ENCODE assay signal across 9 cellular contexts in the genomic region with DNA sequence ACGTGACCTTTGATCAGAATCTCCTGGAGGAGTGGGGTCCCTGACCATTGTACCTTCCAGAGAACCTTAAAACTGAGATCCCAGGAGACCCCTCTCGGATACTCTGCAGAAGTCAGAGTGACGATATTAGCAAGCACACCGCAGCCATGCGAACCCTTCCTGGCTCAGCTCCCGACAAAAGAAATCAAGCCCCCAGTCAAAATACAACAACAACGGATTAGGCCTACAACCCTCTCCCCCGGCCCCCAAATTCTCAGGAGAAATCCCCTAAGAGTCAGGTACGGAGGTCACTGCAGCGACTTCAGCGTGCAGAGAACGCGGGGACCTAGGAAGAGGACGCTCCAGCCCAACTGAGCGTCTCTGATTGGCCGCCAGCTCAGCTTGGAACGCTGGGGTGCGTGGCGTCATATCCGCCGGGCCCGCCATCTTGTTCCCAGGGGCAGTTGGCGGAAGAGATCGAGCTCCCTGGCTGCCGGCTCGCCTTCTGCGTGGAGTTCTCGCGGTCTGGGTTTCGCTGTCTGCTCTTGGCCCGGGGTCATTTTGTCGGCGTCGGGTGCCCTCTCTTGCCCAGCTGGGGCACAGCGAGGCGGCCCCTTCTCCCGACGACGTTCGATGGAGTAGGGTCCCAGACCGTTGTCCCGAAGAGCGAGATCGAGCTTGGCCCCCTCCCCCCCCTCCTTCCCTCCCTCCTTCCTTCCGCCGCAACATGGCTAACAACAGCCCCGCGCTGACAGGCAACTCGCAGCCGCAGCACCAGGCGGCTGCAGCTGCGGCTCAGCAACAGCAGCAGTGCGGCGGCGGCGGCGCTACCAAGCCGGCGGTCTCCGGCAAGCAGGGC. TPM values are rescaled to one million over a fixed set of nuclear protein-coding genes. Genes with fewer than 3 reads are reported as not detected.
A peak's percentile ranks its signal among the peaks of the same experiment; 100 is the strongest.
DNase-seq lines count a peak whose midpoint lies in the region; ATAC-seq, FAIRE-seq and TF ChIP-seq lines count a peak whose summit lies in the region.
"Had no signal": no experiment of that assay in that cellular context is flagged by ENCODE, and none has a peak within 500 bp of the region (broad histone marks: within the 10 kb centered on the region; RNA-seq: fewer than 3 reads in every experiment).

A gene with protein sequence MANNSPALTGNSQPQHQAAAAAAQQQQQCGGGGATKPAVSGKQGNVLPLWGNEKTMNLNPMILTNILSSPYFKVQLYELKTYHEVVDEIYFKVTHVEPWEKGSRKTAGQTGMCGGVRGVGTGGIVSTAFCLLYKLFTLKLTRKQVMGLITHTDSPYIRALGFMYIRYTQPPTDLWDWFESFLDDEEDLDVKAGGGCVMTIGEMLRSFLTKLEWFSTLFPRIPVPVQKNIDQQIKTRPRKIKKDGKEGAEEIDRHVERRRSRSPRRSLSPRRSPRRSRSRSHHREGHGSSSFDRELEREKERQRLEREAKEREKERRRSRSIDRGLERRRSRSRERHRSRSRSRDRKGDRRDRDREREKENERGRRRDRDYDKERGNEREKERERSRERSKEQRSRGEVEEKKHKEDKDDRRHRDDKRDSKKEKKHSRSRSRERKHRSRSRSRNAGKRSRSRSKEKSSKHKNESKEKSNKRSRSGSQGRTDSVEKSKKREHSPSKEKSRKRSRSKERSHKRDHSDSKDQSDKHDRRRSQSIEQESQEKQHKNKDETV (plus strand): TSS at position 425 of the 838 bp plus-strand sequence. CDS start 282 bp downstream, at position 707.

- peak within 1 kb of the TSS; percentile 80 to 93 for H3K9ac ChIP-seq in kidney (ENCODE audit: low read length in 2 of 2)

- H3K4me1 ChIP-seq in kidney (ENCODE audit: control insufficient read depth in 1 of 2, insufficient read depth in 1 of 2, low read depth in 1 of 2, low read length in 2 of 2): peaks cover 0 to 10% of the 10 kb centered on the region in 2 donors

- H3K36me3 ChIP-seq in kidney (ENCODE audit: control insufficient read depth in 1 of 2, insufficient read depth in 2 of 2, low read length in 2 of 2): peaks cover 2 to 12% of the 10 kb centered on the region in 2 donors

- DNase-seq in AG09309 (ENCODE audit: low read depth) (peak; percentile 47), NCI-H446 treated with DMSO at 0.1 percent for 48 hours (lab: John Stamatoyannopoulos, UW) (peak; percentile 89), cerebellar nuclear complex (lab: John Stamatoyannopoulos, UW) (peak; percentile 24 to 84), kidney (peak; percentile 98)
- peak; percentile 90 for DNase-seq in activated CD4-positive, CD25-positive, alpha-beta regulatory T cell treated with anti-CD3 and anti-CD28 coated beads, Interleukin-2, amount 50 U/mL, for 72 hours
- peak; percentile 96 for DNase-seq in stimulated activated CD4-positive, alpha-beta T cell treated with anti-CD3 and anti-CD28 coated beads, Interleukin-15, amount 100 ng/mL, for 24 hours

- H3K4me3 ChIP-seq in AG09309 (ENCODE audit: control insufficient read depth, low read depth, low read length) (peak within 1 kb of the TSS; percentile 89), kidney (ENCODE audit: low read length in 2 of 2) (peak within 1 kb of the TSS; percentile 91 to 97)

- FAIRE-seq in kidney (lab: Jason Lieb, UNC): peak; percentile 19
- FAIRE-seq: colon had no signal

- TF ChIP-seq CTCF in AG09309 (IDR thresholded peaks at IDR 0.05; ENCODE audit: control insufficient read depth, insufficient read depth, low read depth, low read length, missing control alignments): no peak
- TF ChIP-seq CTCF in kidney (IDR thresholded peaks at IDR 0.05; ENCODE audit: borderline replicate concordance, extremely low read depth, insufficient read depth): no peak

- ATAC-seq in GM19023 (IDR thresholded peaks at IDR 0.05; ENCODE audit: unreplicated experiment) (peak; percentile 94), HG03280 (IDR thresholded peaks at IDR 0.05; ENCODE audit: unreplicated experiment) (peak; percentile 94)

- H3K9me3 ChIP-seq in kidney (ENCODE audit: control insufficient read depth in 1 of 2, low read length in 2 of 2): no peaks in the 10 kb centered on the region

- peak within 1 kb of the TSS; percentile 99 for H3K27ac ChIP-seq in kidney (ENCODE audit: low read depth in 2 of 2, low read length in 2 of 2)

- intact Hi-C loops in kidney (cut with DNase I): no loop called here

RNA-seq across cellular contexts. Expression of the gene that starts here (rescaled TPM):
- 37.6 TPM for total RNA-seq in kidney
- polyA plus RNA-seq in kidney (ENCODE audit: insufficient read depth, low read depth, low replicate concordance): 15.9 TPM

Comparison
In these comparisons a context has a peak if more than half of its experiments do, and no peak if none do; other contexts are left out.
1. Peak in every context shown above with its lines: DNase-seq, ATAC-seq, H3K4me3 ChIP-seq and H3K27ac ChIP-seq.
2. DNase-seq: peak in every context shown above with its lines; median percentile 98 in kidney; 96 in stimulated activated CD4-positive, alpha-beta T cell treated with anti-CD3 and anti-CD28 coated beads, Interleukin-15, amount 100 ng/mL, for 24 hours; 90 in activated CD4-positive, CD25-positive, alpha-beta regulatory T cell treated with anti-CD3 and anti-CD28 coated beads, Interleukin-2, amount 50 U/mL, for 72 hours; 89 in NCI-H446 treated with DMSO at 0.1 percent for 48 hours; 54 in cerebellar nuclear complex; 47 in AG09309.